In the genomic region with DNA sequence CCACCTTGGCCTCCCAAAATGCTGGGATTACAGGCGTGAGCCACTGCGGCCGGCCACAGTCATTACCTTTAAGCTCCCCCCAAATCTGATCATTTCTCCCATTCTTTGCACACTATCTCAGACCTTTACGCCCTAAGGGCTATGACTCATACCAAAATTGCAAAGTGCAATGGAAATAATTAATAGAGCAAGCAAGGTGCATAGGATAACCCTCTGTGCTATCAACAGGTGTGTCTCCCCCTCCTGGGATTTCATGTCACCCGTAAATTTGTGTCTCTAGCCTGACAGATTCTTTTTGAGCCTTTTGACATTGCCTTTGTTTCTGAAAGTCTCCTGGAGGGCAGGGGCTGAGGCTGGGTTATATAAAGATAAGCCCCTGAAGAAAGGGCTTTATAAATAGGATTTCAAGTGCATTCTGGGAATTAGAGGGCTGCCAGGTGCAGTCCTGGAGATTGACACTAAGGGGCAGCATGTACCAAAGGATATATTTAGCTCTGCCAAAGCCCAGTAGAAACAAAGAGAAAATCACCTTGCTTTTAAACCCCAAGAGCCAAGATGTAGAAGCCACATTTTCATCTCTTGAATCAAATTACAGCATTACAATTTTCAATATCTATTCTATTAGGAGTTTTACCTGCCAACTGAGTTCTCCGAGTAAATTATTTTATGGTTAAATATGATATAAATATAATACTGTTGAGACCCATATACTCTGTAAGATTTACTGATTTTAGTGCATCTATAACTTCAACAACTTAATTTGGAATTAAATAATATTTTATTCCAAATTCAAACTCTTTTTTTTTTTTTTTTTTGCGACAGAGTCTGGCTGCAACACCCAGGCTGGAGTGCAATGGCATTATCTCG, we compare ENCODE assay signal across 8 cellular contexts. TPM values are rescaled to one million over a fixed set of nuclear protein-coding genes. Genes with fewer than 3 reads are reported as not detected.
DNase-seq lines count a peak whose midpoint lies in the region; ATAC-seq and TF ChIP-seq lines count a peak whose summit lies in the region.

No MANE protein-coding gene starts in this region.

- no peak for TF ChIP-seq POLR2A in heart left ventricle (IDR thresholded peaks at IDR 0.05)

- no peaks in the 10 kb centered on the region for H3K9me3 ChIP-seq in heart left ventricle

- in situ Hi-C loops in ACHN (cut with HindIII; ENCODE audit: low pct_ligation_motif_present, low pct_unique_long_range_greater_than_20kb, low sequenced_read_pairs), result loop anchor here (25.0 kb wide), 1 partner anchor 169 kb away; a partner anchor contains a TSS

- intact Hi-C loops in heart left ventricle (cut with DNase I), result loop anchor here in 9 of 10 donors (1.0 to 10.0 kb wide), 9 partner anchors 148 to 627 kb away; a partner anchor contains a TSS

- peak overlapping the region in 3 of 12 donors; percentile 28 to 38 (median 30) for H3K27ac ChIP-seq in heart left ventricle

- no peaks in the 10 kb centered on the region for H3K36me3 Mint-ChIP-seq in activated naive CD8-positive, alpha-beta T cell treated with anti-CD3 and anti-CD28 coated beads for 36 hours

- no peaks in the 10 kb centered on the region for H3K27me3 ChIP-seq in heart left ventricle

- no peak overlapping the region for H3K27ac Mint-ChIP-seq in activated naive CD8-positive, alpha-beta T cell treated with anti-CD3 and anti-CD28 coated beads for 36 hours

- H3K4me3 ChIP-seq in heart left ventricle, result peak overlapping the region in 1 of 12 donors; percentile 20

- peaks cover 0 to 7% (median 0%) of the 10 kb centered on the region in 12 donors for H3K4me1 ChIP-seq in heart left ventricle

- peaks cover 3% of the 10 kb centered on the region for H3K4me1 Mint-ChIP-seq in activated naive CD8-positive, alpha-beta T cell treated with anti-CD3 and anti-CD28 coated beads for 36 hours

- DNase-seq in ACHN, result peak; percentile 63
- peak; percentile 56 for DNase-seq in GM19240 (ENCODE audit: insufficient read length, low spot score)
- peak; percentile 27 for DNase-seq in NCI-H1105 (lab: John Stamatoyannopoulos, UW)
- DNase-seq in SKM-1 treated with dmso at 0.1 percent for 144 hours (lab: John Stamatoyannopoulos, UW; ENCODE audit: unreplicated experiment), result peak; percentile 69
- DNase-seq in activated naive CD8-positive, alpha-beta T cell treated with anti-CD3 and anti-CD28 coated beads for 36 hours, result peak; percentile 51
- DNase-seq in heart left ventricle, result peak in 4 of 5 donors; percentile 55 to 63 (median 60)
- DNase-seq in renal cortical epithelial cell (ENCODE audit: low read depth), result peak; percentile 77

- ATAC-seq in heart left ventricle (peak; percentile 64 to 95 (median 90)), GM19467 (IDR thresholded peaks at IDR 0.05; ENCODE audit: unreplicated experiment) (no peak)

- H3K36me3 ChIP-seq in heart left ventricle, result no peaks in the 10 kb centered on the region

- no peaks in the 10 kb centered on the region for H3K27me3 Mint-ChIP-seq in activated naive CD8-positive, alpha-beta T cell treated with anti-CD3 and anti-CD28 coated beads for 36 hours

- TF ChIP-seq CTCF in heart left ventricle (IDR thresholded peaks at IDR 0.05), result peak; percentile 69 to 90 (median 82)

- no peaks in the 10 kb centered on the region for H3K9me3 Mint-ChIP-seq in activated naive CD8-positive, alpha-beta T cell treated with anti-CD3 and anti-CD28 coated beads for 36 hours

- no peak overlapping the region for H3K4me3 Mint-ChIP-seq in activated naive CD8-positive, alpha-beta T cell treated with anti-CD3 and anti-CD28 coated beads for 36 hours

- WGBS in heart left ventricle, 4 donors, result 68 to 76% (median 70%) methylated on average over 8 of the region's 8 CpGs

RNA-seq across cellular contexts. Expression of a gene that starts 18.2 kb away (rescaled TPM):
- total RNA-seq in activated naive CD8-positive, alpha-beta T cell treated with anti-CD3 and anti-CD28 coated beads for 36 hours, result under 1 TPM in 1 of 2 experiments, not detected in 1; 0.23 TPM
- total RNA-seq in heart left ventricle (under 1 TPM in 2 of 9 donors, not detected in 7; 0.29 to 0.59 TPM), renal cortical epithelial cell (not detected in 2 replicates)
- polyA plus RNA-seq in heart left ventricle, result not detected

RNA-seq across cellular contexts. Expression of a gene that starts 49.2 kb away (rescaled TPM):
- 1 to 10 TPM; 2.9 to 3.6 TPM for total RNA-seq in activated naive CD8-positive, alpha-beta T cell treated with anti-CD3 and anti-CD28 coated beads for 36 hours
- total RNA-seq in heart left ventricle (1 to 10 TPM in 6 of 9 donors, under 1 TPM in 3; 0.87 to 6.6 (median 1.6) TPM), renal cortical epithelial cell (119 and 170 TPM in 2 replicates)
- 1 to 10 TPM in 1 of 2 donors, under 1 TPM in 1; 0.80 to 4.9 TPM for polyA plus RNA-seq in heart left ventricle

Comparison
In these comparisons a context has a peak if more than half of its experiments do, and no peak if none do; other contexts are left out.
1. DNase-seq: peak in every context shown above with its lines; median percentile 77 in renal cortical epithelial cell; 69 in SKM-1 treated with dmso at 0.1 percent for 144 hours; 63 in ACHN; 60 in heart left ventricle; 56 in GM19240; 51 in activated naive CD8-positive, alpha-beta T cell treated with anti-CD3 and anti-CD28 coated beads for 36 hours; 27 in NCI-H1105.
2. RNA of a gene that starts 49.2 kb away (total RNA-seq): 119 to 170 TPM in renal cortical epithelial cell; 2.9 to 3.6 TPM in activated naive CD8-positive, alpha-beta T cell treated with anti-CD3 and anti-CD28 coated beads for 36 hours and 0.87 to 6.6 TPM in heart left ventricle; every median in the first group is over 10 times any median in the second.